ENCODE assay signal across 8 cellular contexts in the genomic region with DNA sequence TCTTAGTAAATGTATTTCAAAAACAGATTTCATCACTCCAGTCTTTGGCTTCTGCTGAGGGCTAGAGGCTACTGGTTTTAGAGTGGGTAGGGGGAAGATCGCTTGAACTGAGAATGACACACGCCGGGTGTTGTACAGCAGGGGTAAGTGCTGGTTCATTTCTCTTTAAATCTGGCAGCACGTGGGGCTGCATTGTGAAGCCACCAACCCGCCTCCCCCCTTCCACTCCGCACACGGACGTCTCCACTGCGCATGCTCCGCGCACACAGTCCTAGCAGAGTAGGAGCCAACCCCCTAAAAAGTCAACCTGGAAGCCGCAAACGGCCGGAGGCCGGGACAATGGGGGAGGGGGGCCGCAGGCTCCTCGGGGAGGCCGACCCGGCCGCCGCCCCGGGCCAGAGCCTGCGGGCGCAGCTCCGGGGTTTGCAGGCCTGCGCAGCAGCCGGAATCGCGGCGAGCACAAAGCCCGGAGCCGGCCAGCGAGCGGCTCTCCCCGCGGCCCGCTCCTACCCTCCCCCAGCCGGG. TPM values are rescaled to one million over a fixed set of nuclear protein-coding genes. Genes with fewer than 3 reads are reported as not detected.
DNase-seq lines count a peak whose midpoint lies in the region; ATAC-seq, FAIRE-seq and TF ChIP-seq lines count a peak whose summit lies in the region.

No MANE protein-coding gene starts in this region.

- peaks cover 60% of the 10 kb centered on the region for H3K79me2 ChIP-seq in keratinocyte (ENCODE audit: control insufficient read depth, insufficient read depth, low read length)

- peaks cover 8% of the 10 kb centered on the region for H4K20me1 ChIP-seq in keratinocyte (ENCODE audit: control insufficient read depth, extremely low read depth, insufficient read depth, low read length)

- dilution Hi-C loops in keratinocyte (cut with MboI; ENCODE audit: extremely low pct_ligation_motif_present, low sequenced_read_pairs), result no loop called here

- no peaks in the 10 kb centered on the region for H3K9me3 ChIP-seq in keratinocyte (ENCODE audit: control insufficient read depth, low read depth, low read length)

- peak overlapping the region; percentile 92 for H3K9ac ChIP-seq in keratinocyte (ENCODE audit: control insufficient read depth, extremely low read depth, insufficient read depth, low read length)

- TF ChIP-seq CTCF in keratinocyte (optimal IDR thresholded peaks at IDR 0.05 in 1 of 3, IDR thresholded peaks at IDR 0.05 in 1 of 3, conservative IDR thresholded peaks at IDR 0.05 in 1 of 3; ENCODE audit: extremely low read depth in 1 of 3, insufficient read depth in 2 of 3, low read length in 3 of 3), result no peak

- peaks cover 23% of the 10 kb centered on the region for H3K4me1 ChIP-seq in keratinocyte (ENCODE audit: control insufficient read depth, extremely low read depth, insufficient read depth, low read length)

- peak; percentile 78 for FAIRE-seq in keratinocyte (lab: Jason Lieb, UNC)

- H3K9me1 ChIP-seq in keratinocyte (ENCODE audit: control insufficient read depth, extremely low read depth, insufficient read depth, low read length), result no peaks in the 10 kb centered on the region

- H3K4me2 ChIP-seq in keratinocyte (ENCODE audit: control insufficient read depth, extremely low read depth, insufficient read depth, low read depth, low read length), result peak overlapping the region; percentile 98

- no peak overlapping the region for H2AFZ ChIP-seq in keratinocyte (ENCODE audit: control insufficient read depth, low read length)

- H3K36me3 ChIP-seq in keratinocyte (ENCODE audit: control insufficient read depth in 2 of 2, extremely low read depth in 1 of 2, insufficient read depth in 2 of 2, low read length in 2 of 2), result peaks cover 1 to 4% of the 10 kb centered on the region in 2 experiments

- no peaks in the 10 kb centered on the region for H3K27me3 ChIP-seq in keratinocyte (ENCODE audit: control insufficient read depth, extremely low read depth, insufficient read depth, low read length)

- peak; percentile 94 for DNase-seq in AG08396 (ENCODE audit: low spot score)
- peak; percentile 86 for DNase-seq in NCI-H446 treated with DMSO at 0.1 percent for 48 hours (lab: John Stamatoyannopoulos, UW)
- DNase-seq in activated CD4-positive, alpha-beta T cell treated with anti-CD3 and anti-CD28 coated beads for 1 hour, result peak; percentile 82
- DNase-seq in cerebellar nuclear complex (lab: John Stamatoyannopoulos, UW), result peak; percentile 22 to 83
- DNase-seq in keratinocyte (ENCODE audit: low read depth, low spot score), result peak; percentile 63
- peak; percentile 84 for DNase-seq in stimulated activated CD4-positive, alpha-beta T cell treated with anti-CD3 and anti-CD28 coated beads, Interleukin-12 subunit alpha, Interleukin-12 subunit beta, amount 100 ng/mL, for 4 hours

- peak overlapping the region; percentile 82 to 95 (median 94) for H3K4me3 ChIP-seq in keratinocyte (ENCODE audit: control insufficient read depth in 2 of 3, extremely low read depth in 1 of 3, insufficient read depth in 2 of 3, low read depth in 1 of 3, low read length in 3 of 3)

- ATAC-seq in GM19025 (IDR thresholded peaks at IDR 0.05; ENCODE audit: low read depth, unreplicated experiment), result peak; percentile 50
- peak; percentile 51 for ATAC-seq in HG03354 (IDR thresholded peaks at IDR 0.05; ENCODE audit: poor library complexity, severe bottlenecking, unreplicated experiment)

- H3K27ac ChIP-seq in keratinocyte (ENCODE audit: control insufficient read depth, insufficient read depth, low read length), result peak overlapping the region; percentile 88

RNA-seq across cellular contexts. Expression of gene UBE2G1, which starts 1.3 kb away (rescaled TPM):
- 52.1 to 86.2 TPM (median 60.1 TPM) in 3 replicates for polyA plus RNA-seq in keratinocyte
- polyA plus RNA-seq in keratinocyte (2011; ENCODE audit: low read depth), result 36.2 TPM
- polyA plus RNA-seq in keratinocyte (2011; cell fraction: cytosol; rRNA removed), result 53.0 and 109 TPM in 2 replicates
- polyA plus RNA-seq in keratinocyte (2011; cell fraction: nucleus; rRNA removed), result 56.5 and 67.3 TPM in 2 replicates
- polyA plus RNA-seq in keratinocyte (2012; ENCODE audit: low replicate concordance), result 63.6 and 74.0 TPM in 2 replicates
- polyA minus RNA-seq in keratinocyte, result 19.1 to 49.6 TPM (median 30.4 TPM) in 3 replicates
- 77.9 TPM for polyA minus RNA-seq in keratinocyte (2011; cell fraction: cytosol; rRNA and poly(A)+ RNA removed)
- polyA minus RNA-seq in keratinocyte (2011; cell fraction: nucleus; rRNA and poly(A)+ RNA removed), result 51.2 and 60.7 TPM in 2 replicates

Comparison
In these comparisons a context has a peak if more than half of its experiments do, and no peak if none do; other contexts are left out.
1. Peak in every context shown above with its lines: DNase-seq, ATAC-seq, H3K4me3 ChIP-seq and H3K27ac ChIP-seq.